Comparison of ENCODE assay signal across 13 cellular contexts in the genomic region with DNA sequence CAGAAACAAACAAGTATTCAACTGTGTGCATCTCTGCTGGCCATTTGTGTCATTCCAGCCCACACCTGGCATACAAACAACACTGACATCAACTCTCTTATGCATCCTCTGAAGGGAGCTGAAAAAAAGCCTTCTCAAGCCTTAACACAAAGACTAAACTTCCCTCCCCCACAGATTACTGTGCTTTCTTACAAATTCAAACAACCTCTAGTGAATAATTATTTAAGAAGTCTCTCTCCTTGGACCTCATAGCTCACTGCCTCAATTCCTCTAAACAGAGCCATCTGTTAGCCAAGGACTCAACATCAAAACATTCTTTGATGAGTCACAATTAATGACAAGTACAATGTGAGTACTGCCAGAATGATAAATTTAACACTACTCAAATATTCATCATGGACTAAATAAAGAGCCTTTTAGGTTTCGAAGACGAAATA.
DNase-seq lines count a peak whose midpoint lies in the region; ATAC-seq and TF ChIP-seq lines count a peak whose summit lies in the region.
"Had no signal": no experiment of that assay in that cellular context is flagged by ENCODE, and none has a peak within 500 bp of the region (broad histone marks: within the 10 kb centered on the region; RNA-seq: fewer than 3 reads in every experiment).

No MANE protein-coding gene starts in this region.

- intact Hi-C loops in heart right ventricle (cut with DNase I) = no loop called here

- no peak for DNase-seq in heart right ventricle
- no peak for DNase-seq in right atrium auricular region (ENCODE audit: low spot score)
- DNase-seq in WTC11 (ENCODE audit: low spot score) = no peak
- DNase-seq in foreskin melanocyte = peak; percentile 62
- no peak for DNase-seq in NCI-H2196 (lab: John Stamatoyannopoulos, UW; ENCODE audit: unreplicated experiment)
- DNase-seq in amniotic stem cell (lab: John Stamatoyannopoulos, UW) = no peak
- no peak for DNase-seq in stimulated activated CD4-positive, alpha-beta T cell treated with anti-CD3 and anti-CD28 coated beads, Interleukin-4, amount 100 ng/mL, for 4 hours
- DNase-seq: activated T-cell treated with anti-CD3 and anti-CD28 coated beads, Interleukin-2, amount 50 U/mL, for 48 hours; naive thymus-derived CD4-positive, alpha-beta T cell; NCI-H1417 treated with DMSO at 0.1 percent for 48 hours; stimulated activated naive CD4-positive, alpha-beta T cell treated with Interleukin-2 at 50 U/mL for 16 hours had no signal

- H3K4me1 ChIP-seq in heart right ventricle = peaks cover 0 to 12% (median 4%) of the 10 kb centered on the region in 9 donors
- H3K4me1 ChIP-seq in right atrium auricular region = no peaks in the 10 kb centered on the region

- H3K27me3 ChIP-seq in heart right ventricle (no peaks in the 10 kb centered on the region), right atrium auricular region (no peaks in the 10 kb centered on the region)

- no peaks in the 10 kb centered on the region for H3K27me3 Mint-ChIP-seq in WTC11 (ENCODE audit: low read depth)

- no peak for TF ChIP-seq CTCF in heart right ventricle (IDR thresholded peaks at IDR 0.05)
- no peak for TF ChIP-seq CTCF in right atrium auricular region (IDR thresholded peaks at IDR 0.05)
- TF ChIP-seq CTCF in WTC11 (IDR thresholded peaks at IDR 0.05) = no peak

- peak overlapping the region; percentile 28 for H3K27ac Mint-ChIP-seq in WTC11
- H3K27ac Mint-ChIP-seq: B cell; naive thymus-derived CD4-positive, alpha-beta T cell had no signal

- no peak overlapping the region for H3K4me3 Mint-ChIP-seq in WTC11
- H3K4me3 Mint-ChIP-seq: B cell; naive thymus-derived CD4-positive, alpha-beta T cell had no signal

- WGBS in heart right ventricle, 2 donors = 36 to 38% methylated on average over 2 of the region's 2 CpGs

- H3K9me3 ChIP-seq in heart right ventricle = no peaks in the 10 kb centered on the region
- H3K9me3 ChIP-seq in right atrium auricular region = no peaks in the 10 kb centered on the region

- no peaks in the 10 kb centered on the region for H3K9me3 Mint-ChIP-seq in WTC11
- H3K9me3 Mint-ChIP-seq: naive thymus-derived CD4-positive, alpha-beta T cell had no signal

- ATAC-seq in heart right ventricle (peak in 5 of 8 donors; percentile 30 to 62 (median 52)), WTC11 (peak; percentile 38; the same call in 1 of the 2 replicates), GM21360 (IDR thresholded peaks at IDR 0.05; ENCODE audit: unreplicated experiment) (no peak)
- ATAC-seq: naive thymus-derived CD4-positive, alpha-beta T cell had no signal

- no peaks in the 10 kb centered on the region for H3K36me3 ChIP-seq in heart right ventricle
- no peaks in the 10 kb centered on the region for H3K36me3 ChIP-seq in right atrium auricular region

- H3K4me3 ChIP-seq in heart right ventricle (no peak overlapping the region), right atrium auricular region (no peak overlapping the region)

- H3K27ac ChIP-seq in heart right ventricle (peak overlapping the region in 1 of 10 donors; percentile 2), right atrium auricular region (peak overlapping the region in 1 of 2 donors; percentile 51)

- CTCF ChIA-PET in WTC11 (lab: Charles Lee) = interaction anchor here (0.6 to 0.7 kb wide), 4 partner anchors 19 to 554 kb away, joined by 3 to 5 read pairs (median 4); no protein-coding TSS in a partner anchor

- H3K4me1 Mint-ChIP-seq in WTC11 = peaks cover 19% of the 10 kb centered on the region
- H3K4me1 Mint-ChIP-seq: B cell; naive thymus-derived CD4-positive, alpha-beta T cell had no signal

- H3K36me3 Mint-ChIP-seq in WTC11 = no peaks in the 10 kb centered on the region
- H3K36me3 Mint-ChIP-seq: naive thymus-derived CD4-positive, alpha-beta T cell had no signal

- POLR2A ChIA-PET in WTC11 (lab: Charles Lee) = no interaction called here

TF ChIP-seq in WTC11, 78 proteins besides CTCF, POLR2A, EP300 and RAD21:
- TF ChIP-seq, protein P1, sequence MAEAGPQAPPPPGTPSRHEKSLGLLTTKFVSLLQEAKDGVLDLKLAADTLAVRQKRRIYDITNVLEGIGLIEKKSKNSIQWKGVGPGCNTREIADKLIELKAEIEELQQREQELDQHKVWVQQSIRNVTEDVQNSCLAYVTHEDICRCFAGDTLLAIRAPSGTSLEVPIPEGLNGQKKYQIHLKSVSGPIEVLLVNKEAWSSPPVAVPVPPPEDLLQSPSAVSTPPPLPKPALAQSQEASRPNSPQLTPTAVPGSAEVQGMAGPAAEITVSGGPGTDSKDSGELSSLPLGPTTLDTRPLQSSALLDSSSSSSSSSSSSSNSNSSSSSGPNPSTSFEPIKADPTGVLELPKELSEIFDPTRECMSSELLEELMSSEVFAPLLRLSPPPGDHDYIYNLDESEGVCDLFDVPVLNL (CRISPR knock-in tag; IDR thresholded peaks at IDR 0.05; ENCODE audit: borderline replicate concordance, low read depth) = no peak
- TF ChIP-seq RORB (CRISPR knock-in tag; IDR thresholded peaks at IDR 0.05) (no peak), TCF7 (CRISPR knock-in tag; IDR thresholded peaks at IDR 0.05; ENCODE audit: low read depth) (no peak), GRHL2 (CRISPR knock-in tag; IDR thresholded peaks at IDR 0.05; ENCODE audit: insufficient replicate concordance, severe bottlenecking) (no peak), TP53 (CRISPR knock-in tag; IDR thresholded peaks at IDR 0.05) (no peak), CBFB (CRISPR knock-in tag; IDR thresholded peaks at IDR 0.05; ENCODE audit: low read depth) (no peak), ELF4 (CRISPR knock-in tag; IDR thresholded peaks at IDR 0.05; ENCODE audit: low read depth) (no peak)
- TF ChIP-seq, protein P2, sequence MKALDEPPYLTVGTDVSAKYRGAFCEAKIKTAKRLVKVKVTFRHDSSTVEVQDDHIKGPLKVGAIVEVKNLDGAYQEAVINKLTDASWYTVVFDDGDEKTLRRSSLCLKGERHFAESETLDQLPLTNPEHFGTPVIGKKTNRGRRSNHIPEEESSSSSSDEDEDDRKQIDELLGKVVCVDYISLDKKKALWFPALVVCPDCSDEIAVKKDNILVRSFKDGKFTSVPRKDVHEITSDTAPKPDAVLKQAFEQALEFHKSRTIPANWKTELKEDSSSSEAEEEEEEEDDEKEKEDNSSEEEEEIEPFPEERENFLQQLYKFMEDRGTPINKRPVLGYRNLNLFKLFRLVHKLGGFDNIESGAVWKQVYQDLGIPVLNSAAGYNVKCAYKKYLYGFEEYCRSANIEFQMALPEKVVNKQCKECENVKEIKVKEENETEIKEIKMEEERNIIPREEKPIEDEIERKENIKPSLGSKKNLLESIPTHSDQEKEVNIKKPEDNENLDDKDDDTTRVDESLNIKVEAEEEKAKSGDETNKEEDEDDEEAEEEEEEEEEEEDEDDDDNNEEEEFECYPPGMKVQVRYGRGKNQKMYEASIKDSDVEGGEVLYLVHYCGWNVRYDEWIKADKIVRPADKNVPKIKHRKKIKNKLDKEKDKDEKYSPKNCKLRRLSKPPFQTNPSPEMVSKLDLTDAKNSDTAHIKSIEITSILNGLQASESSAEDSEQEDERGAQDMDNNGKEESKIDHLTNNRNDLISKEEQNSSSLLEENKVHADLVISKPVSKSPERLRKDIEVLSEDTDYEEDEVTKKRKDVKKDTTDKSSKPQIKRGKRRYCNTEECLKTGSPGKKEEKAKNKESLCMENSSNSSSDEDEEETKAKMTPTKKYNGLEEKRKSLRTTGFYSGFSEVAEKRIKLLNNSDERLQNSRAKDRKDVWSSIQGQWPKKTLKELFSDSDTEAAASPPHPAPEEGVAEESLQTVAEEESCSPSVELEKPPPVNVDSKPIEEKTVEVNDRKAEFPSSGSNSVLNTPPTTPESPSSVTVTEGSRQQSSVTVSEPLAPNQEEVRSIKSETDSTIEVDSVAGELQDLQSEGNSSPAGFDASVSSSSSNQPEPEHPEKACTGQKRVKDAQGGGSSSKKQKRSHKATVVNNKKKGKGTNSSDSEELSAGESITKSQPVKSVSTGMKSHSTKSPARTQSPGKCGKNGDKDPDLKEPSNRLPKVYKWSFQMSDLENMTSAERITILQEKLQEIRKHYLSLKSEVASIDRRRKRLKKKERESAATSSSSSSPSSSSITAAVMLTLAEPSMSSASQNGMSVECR (CRISPR knock-in tag; IDR thresholded peaks at IDR 0.05; ENCODE audit: borderline replicate concordance) = no peak
- TF ChIP-seq, protein P3, sequence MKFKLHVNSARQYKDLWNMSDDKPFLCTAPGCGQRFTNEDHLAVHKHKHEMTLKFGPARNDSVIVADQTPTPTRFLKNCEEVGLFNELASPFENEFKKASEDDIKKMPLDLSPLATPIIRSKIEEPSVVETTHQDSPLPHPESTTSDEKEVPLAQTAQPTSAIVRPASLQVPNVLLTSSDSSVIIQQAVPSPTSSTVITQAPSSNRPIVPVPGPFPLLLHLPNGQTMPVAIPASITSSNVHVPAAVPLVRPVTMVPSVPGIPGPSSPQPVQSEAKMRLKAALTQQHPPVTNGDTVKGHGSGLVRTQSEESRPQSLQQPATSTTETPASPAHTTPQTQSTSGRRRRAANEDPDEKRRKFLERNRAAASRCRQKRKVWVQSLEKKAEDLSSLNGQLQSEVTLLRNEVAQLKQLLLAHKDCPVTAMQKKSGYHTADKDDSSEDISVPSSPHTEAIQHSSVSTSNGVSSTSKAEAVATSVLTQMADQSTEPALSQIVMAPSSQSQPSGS (CRISPR knock-in tag; IDR thresholded peaks at IDR 0.05; ENCODE audit: borderline replicate concordance, low read depth) = no peak
